Comparison of ENCODE assay signal across 1 cellular context in the genomic region with DNA sequence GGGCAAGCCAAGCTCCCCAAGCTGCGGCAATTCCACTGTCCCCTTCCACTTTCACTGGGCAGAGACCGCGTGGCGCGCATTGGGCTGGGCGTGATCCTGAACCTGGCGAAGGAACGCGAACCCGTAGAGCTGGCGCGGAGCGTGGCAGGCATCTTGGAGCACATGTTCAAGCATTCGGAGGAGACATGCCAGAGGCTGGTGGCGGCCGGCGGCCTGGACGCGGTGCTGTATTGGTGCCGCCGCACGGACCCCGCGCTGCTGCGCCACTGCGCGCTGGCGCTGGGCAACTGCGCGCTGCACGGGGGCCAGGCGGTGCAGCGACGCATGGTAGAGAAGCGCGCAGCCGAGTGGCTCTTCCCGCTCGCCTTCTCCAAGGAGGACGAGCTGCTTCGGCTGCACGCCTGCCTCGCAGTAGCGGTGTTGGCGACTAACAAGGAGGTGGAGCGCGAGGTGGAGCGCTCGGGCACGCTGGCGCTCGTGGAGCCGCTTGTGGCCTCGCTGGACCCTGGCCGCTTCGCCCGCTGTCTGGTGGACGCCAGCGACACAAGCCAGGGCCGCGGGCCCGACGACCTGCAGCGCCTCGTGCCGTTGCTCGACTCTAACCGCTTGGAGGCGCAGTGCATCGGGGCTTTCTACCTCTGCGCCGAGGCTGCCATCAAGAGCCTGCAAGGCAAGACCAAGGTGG.
TF ChIP-seq lines count a peak whose summit lies in the region.

No MANE protein-coding gene starts in this region.

TF ChIP-seq in H1, 55 proteins besides CTCF, POLR2A, EP300 and RAD21:
- TF ChIP-seq EGR1 (IDR thresholded peaks at IDR 0.05; ENCODE audit: borderline replicate concordance, low read depth, low read length) (no peak), CREB1 (IDR thresholded peaks at IDR 0.05) (peak; percentile 51), ASH2L (IDR thresholded peaks at IDR 0.05; ENCODE audit: low read length) (peak; percentile 58), CHD2 (IDR thresholded peaks at IDR 0.05; ENCODE audit: low read length) (0 out of 2 replicates have a peak, but pooled peaks have one; percentile 20), SIN3A (conservative IDR thresholded peaks at IDR 0.05 in 1 of 2, IDR thresholded peaks at IDR 0.05 in 1 of 2; ENCODE audit: low read depth in 1 of 2, low read length in 2 of 2) (peak; percentile 40 to 78; a peak in 1 of 4 replicates), BRCA1 (IDR thresholded peaks at IDR 0.05; ENCODE audit: low read depth, low read length) (no peak), NRF1 (IDR thresholded peaks at IDR 0.05; ENCODE audit: low read depth, low read length) (no peak), GABPA (IDR thresholded peaks at IDR 0.05; ENCODE audit: borderline replicate concordance, insufficient read depth, low read length) (peak; percentile 75; the same call in 1 of the 2 replicates), KDM5A (IDR thresholded peaks at IDR 0.05; ENCODE audit: low read length) (no peak), YY1 (IDR thresholded peaks at IDR 0.05; ENCODE audit: low read depth, low read length) (peak; percentile 56; the same call in 1 of the 2 replicates), CBX5 (IDR thresholded peaks at IDR 0.05; ENCODE audit: low read depth, low read length) (no peak), SUZ12 (IDR thresholded peaks at IDR 0.05; ENCODE audit: low read length) (peak; percentile 59; the same call in 1 of the 2 replicates), RBBP5 (IDR thresholded peaks at IDR 0.05; ENCODE audit: borderline replicate concordance, low read depth, low read length) (peak; percentile 26; the same call in 1 of the 2 replicates), TCF12 (IDR thresholded peaks at IDR 0.05; ENCODE audit: low read depth, low read length) (no peak), EZH2 (IDR thresholded peaks at IDR 0.05; ENCODE audit: low read depth, low read length, severe bottlenecking) (peak; percentile 69), BACH1 (IDR thresholded peaks at IDR 0.05; ENCODE audit: low read length) (0 out of 2 replicates have a peak, but pooled peaks have one; percentile 22), RFX5 (IDR thresholded peaks at IDR 0.05; ENCODE audit: borderline replicate concordance, low read depth, low read length) (no peak), SAP30 (IDR thresholded peaks at IDR 0.05; ENCODE audit: insufficient read depth, insufficient replicate concordance, low read length) (no peak), SIRT6 (IDR thresholded peaks at IDR 0.05; ENCODE audit: low read length) (no peak), GTF2F1 (IDR thresholded peaks at IDR 0.05; ENCODE audit: borderline replicate concordance, low read depth, low read length) (0 out of 2 replicates have a peak, but pooled peaks have one; percentile 16), NANOG (IDR thresholded peaks at IDR 0.05; ENCODE audit: insufficient read depth, low read depth, low read length, poor library complexity, severe bottlenecking) (no peak), TBP (IDR thresholded peaks at IDR 0.05; ENCODE audit: low read depth, low read length) (peak; percentile 21; the same call in 1 of the 2 replicates), PHF8 (conservative IDR thresholded peaks at IDR 0.05; ENCODE audit: low read depth, low read length) (no peak), SRF (IDR thresholded peaks at IDR 0.05; ENCODE audit: low read depth, low read length) (0 out of 2 replicates have a peak, but pooled peaks have one; percentile 2), KDM4A (IDR thresholded peaks at IDR 0.05; ENCODE audit: low read depth, low read length, severe bottlenecking) (peak; percentile 89), HDAC2 (IDR thresholded peaks at IDR 0.05; ENCODE audit: borderline replicate concordance in 1 of 2, low read depth in 2 of 2, low read length in 2 of 2) (peak; percentile 29 to 74; a peak in 1 of 4 replicates), CHD1 (IDR thresholded peaks at IDR 0.05; ENCODE audit: low read depth, low read length) (no peak), JUND (IDR thresholded peaks at IDR 0.05; ENCODE audit: low read length) (no peak), RNF2 (IDR thresholded peaks at IDR 0.05; ENCODE audit: borderline replicate concordance, low read depth, low read length, missing control alignments, poor library complexity, severe bottlenecking) (peak; percentile 40), POLR2AphosphoS5 (IDR thresholded peaks at IDR 0.05; ENCODE audit: low read depth, low read length) (no peak)
- TF ChIP-seq, protein P1, sequence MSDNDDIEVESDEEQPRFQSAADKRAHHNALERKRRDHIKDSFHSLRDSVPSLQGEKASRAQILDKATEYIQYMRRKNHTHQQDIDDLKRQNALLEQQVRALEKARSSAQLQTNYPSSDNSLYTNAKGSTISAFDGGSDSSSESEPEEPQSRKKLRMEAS (IDR thresholded peaks at IDR 0.05): peak; percentile 96
- TF ChIP-seq, protein P2, sequence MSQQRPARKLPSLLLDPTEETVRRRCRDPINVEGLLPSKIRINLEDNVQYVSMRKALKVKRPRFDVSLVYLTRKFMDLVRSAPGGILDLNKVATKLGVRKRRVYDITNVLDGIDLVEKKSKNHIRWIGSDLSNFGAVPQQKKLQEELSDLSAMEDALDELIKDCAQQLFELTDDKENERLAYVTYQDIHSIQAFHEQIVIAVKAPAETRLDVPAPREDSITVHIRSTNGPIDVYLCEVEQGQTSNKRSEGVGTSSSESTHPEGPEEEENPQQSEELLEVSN (IDR thresholded peaks at IDR 0.05): peak; percentile 98
- TF ChIP-seq, protein P3, sequence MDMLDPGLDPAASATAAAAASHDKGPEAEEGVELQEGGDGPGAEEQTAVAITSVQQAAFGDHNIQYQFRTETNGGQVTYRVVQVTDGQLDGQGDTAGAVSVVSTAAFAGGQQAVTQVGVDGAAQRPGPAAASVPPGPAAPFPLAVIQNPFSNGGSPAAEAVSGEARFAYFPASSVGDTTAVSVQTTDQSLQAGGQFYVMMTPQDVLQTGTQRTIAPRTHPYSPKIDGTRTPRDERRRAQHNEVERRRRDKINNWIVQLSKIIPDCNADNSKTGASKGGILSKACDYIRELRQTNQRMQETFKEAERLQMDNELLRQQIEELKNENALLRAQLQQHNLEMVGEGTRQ (IDR thresholded peaks at IDR 0.05; ENCODE audit: low read length): peak; percentile 14; the same call in 1 of the 2 replicates
- TF ChIP-seq, protein P4, sequence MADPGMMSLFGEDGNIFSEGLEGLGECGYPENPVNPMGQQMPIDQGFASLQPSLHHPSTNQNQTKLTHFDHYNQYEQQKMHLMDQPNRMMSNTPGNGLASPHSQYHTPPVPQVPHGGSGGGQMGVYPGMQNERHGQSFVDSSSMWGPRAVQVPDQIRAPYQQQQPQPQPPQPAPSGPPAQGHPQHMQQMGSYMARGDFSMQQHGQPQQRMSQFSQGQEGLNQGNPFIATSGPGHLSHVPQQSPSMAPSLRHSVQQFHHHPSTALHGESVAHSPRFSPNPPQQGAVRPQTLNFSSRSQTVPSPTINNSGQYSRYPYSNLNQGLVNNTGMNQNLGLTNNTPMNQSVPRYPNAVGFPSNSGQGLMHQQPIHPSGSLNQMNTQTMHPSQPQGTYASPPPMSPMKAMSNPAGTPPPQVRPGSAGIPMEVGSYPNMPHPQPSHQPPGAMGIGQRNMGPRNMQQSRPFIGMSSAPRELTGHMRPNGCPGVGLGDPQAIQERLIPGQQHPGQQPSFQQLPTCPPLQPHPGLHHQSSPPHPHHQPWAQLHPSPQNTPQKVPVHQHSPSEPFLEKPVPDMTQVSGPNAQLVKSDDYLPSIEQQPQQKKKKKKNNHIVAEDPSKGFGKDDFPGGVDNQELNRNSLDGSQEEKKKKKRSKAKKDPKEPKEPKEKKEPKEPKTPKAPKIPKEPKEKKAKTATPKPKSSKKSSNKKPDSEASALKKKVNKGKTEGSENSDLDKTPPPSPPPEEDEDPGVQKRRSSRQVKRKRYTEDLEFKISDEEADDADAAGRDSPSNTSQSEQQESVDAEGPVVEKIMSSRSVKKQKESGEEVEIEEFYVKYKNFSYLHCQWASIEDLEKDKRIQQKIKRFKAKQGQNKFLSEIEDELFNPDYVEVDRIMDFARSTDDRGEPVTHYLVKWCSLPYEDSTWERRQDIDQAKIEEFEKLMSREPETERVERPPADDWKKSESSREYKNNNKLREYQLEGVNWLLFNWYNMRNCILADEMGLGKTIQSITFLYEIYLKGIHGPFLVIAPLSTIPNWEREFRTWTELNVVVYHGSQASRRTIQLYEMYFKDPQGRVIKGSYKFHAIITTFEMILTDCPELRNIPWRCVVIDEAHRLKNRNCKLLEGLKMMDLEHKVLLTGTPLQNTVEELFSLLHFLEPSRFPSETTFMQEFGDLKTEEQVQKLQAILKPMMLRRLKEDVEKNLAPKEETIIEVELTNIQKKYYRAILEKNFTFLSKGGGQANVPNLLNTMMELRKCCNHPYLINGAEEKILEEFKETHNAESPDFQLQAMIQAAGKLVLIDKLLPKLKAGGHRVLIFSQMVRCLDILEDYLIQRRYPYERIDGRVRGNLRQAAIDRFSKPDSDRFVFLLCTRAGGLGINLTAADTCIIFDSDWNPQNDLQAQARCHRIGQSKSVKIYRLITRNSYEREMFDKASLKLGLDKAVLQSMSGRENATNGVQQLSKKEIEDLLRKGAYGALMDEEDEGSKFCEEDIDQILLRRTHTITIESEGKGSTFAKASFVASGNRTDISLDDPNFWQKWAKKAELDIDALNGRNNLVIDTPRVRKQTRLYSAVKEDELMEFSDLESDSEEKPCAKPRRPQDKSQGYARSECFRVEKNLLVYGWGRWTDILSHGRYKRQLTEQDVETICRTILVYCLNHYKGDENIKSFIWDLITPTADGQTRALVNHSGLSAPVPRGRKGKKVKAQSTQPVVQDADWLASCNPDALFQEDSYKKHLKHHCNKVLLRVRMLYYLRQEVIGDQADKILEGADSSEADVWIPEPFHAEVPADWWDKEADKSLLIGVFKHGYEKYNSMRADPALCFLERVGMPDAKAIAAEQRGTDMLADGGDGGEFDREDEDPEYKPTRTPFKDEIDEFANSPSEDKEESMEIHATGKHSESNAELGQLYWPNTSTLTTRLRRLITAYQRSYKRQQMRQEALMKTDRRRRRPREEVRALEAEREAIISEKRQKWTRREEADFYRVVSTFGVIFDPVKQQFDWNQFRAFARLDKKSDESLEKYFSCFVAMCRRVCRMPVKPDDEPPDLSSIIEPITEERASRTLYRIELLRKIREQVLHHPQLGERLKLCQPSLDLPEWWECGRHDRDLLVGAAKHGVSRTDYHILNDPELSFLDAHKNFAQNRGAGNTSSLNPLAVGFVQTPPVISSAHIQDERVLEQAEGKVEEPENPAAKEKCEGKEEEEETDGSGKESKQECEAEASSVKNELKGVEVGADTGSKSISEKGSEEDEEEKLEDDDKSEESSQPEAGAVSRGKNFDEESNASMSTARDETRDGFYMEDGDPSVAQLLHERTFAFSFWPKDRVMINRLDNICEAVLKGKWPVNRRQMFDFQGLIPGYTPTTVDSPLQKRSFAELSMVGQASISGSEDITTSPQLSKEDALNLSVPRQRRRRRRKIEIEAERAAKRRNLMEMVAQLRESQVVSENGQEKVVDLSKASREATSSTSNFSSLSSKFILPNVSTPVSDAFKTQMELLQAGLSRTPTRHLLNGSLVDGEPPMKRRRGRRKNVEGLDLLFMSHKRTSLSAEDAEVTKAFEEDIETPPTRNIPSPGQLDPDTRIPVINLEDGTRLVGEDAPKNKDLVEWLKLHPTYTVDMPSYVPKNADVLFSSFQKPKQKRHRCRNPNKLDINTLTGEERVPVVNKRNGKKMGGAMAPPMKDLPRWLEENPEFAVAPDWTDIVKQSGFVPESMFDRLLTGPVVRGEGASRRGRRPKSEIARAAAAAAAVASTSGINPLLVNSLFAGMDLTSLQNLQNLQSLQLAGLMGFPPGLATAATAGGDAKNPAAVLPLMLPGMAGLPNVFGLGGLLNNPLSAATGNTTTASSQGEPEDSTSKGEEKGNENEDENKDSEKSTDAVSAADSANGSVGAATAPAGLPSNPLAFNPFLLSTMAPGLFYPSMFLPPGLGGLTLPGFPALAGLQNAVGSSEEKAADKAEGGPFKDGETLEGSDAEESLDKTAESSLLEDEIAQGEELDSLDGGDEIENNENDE (IDR thresholded peaks at IDR 0.05; ENCODE audit: insufficient replicate concordance, low read length): no peak
